18 cellular contexts compared by ENCODE assay signal in genomic region chr4:73615613-73616012, GRCh38. TPM values are rescaled to one million over a fixed set of nuclear protein-coding genes. Genes with fewer than 3 reads are reported as not detected.
DNase-seq lines count a peak whose midpoint lies in the region; ATAC-seq and TF ChIP-seq lines count a peak whose summit lies in the region.
"Had no signal": no experiment of that assay in that cellular context is flagged by ENCODE, and none has a peak within 500 bp of the region (broad histone marks: within the 10 kb centered on the region; RNA-seq: fewer than 3 reads in every experiment).

No MANE protein-coding gene starts in this region.

- intact Hi-C loops in mammary epithelial cell (cut with micrococcal nuclease) = loop anchor here (2.0 kb wide), 1 partner anchor 17 kb away; no protein-coding TSS in a partner anchor
- intact Hi-C loops in body of pancreas (cut with DNase I) = no loop called here

- no peak overlapping the region for H2BK15ac ChIP-seq in mesenchymal stem cell (ENCODE audit: low read depth, poor library complexity, severe bottlenecking)

- no peak for TF ChIP-seq POLR2A in body of pancreas (IDR thresholded peaks at IDR 0.05)

- H3K27ac Mint-ChIP-seq in stimulated activated naive B cell treated with anti-CD40 and anti-IgM and Interleukin-4, amounts not matched to agents 10 μg/mL and 1 μg/mL and 100 μg/mL, for 72 hours = no peak overlapping the region
- H3K27ac Mint-ChIP-seq: activated CD8-positive, alpha-beta memory T cell treated with anti-CD3 and anti-CD28 coated beads, Interleukin-2, amount 10 ng/mL, durations not matched to agents 7 days and 5 days; brain; effector memory CD8-positive, alpha-beta T cell; naive thymus-derived CD4-positive, alpha-beta T cell; stimulated activated memory B cell treated with anti-CD40 and anti-IgM and Interleukin-4, amounts not matched to agents 10 μg/mL and 1 μg/mL and 100 μg/mL, for 72 hours had no signal

- no TSS peak for BruUV-seq in mammary epithelial cell (replicated peaks; lab: Mats Ljungman, UMichigan)

- WGBS in mammary epithelial cell (ENCODE audit: low coverage, missing lambda C conversion rate) = 0% methylated on average over 2 of the region's 2 CpGs
- WGBS in mesenchymal stem cell = 32% methylated on average over 2 of the region's 2 CpGs
- WGBS in body of pancreas, 2 donors = 48 to 71% methylated on average over 2 of the region's 2 CpGs

- no peaks in the 10 kb centered on the region for H3K36me3 ChIP-seq in GM06990 (ENCODE audit: control insufficient read depth, insufficient read depth, low read length)
- peaks cover 1% of the 10 kb centered on the region for H3K36me3 ChIP-seq in mammary epithelial cell (ENCODE audit: insufficient read depth, low read length)
- H3K36me3 ChIP-seq in mesenchymal stem cell (ENCODE audit: control insufficient read depth in 1 of 2, insufficient read depth in 2 of 2, low read depth in 1 of 2, low read length in 2 of 2) = no peaks in the 10 kb centered on the region
- no peaks in the 10 kb centered on the region for H3K36me3 ChIP-seq in body of pancreas (replicated peaks in 1 of 2; ENCODE audit: insufficient read depth in 1 of 2, low read depth in 2 of 2)
- H3K36me3 ChIP-seq: left ventricle myocardium inferior, vagina had no signal

- no peak overlapping the region for H2AK5ac ChIP-seq in mesenchymal stem cell (ENCODE audit: low read length, severe bottlenecking)

- no peaks in the 10 kb centered on the region for H3K36me3 Mint-ChIP-seq in stimulated activated naive B cell treated with anti-CD40 and anti-IgM and Interleukin-4, amounts not matched to agents 10 μg/mL and 1 μg/mL and 100 μg/mL, for 72 hours
- H3K36me3 Mint-ChIP-seq: activated CD8-positive, alpha-beta memory T cell treated with anti-CD3 and anti-CD28 coated beads, Interleukin-2, amount 10 ng/mL, durations not matched to agents 7 days and 5 days; brain; naive thymus-derived CD4-positive, alpha-beta T cell had no signal

- H3K27me3 ChIP-seq in GM06990 (replicated peaks; ENCODE audit: control insufficient read depth, insufficient read depth, low read length) (no peaks in the 10 kb centered on the region), mammary epithelial cell (ENCODE audit: insufficient read depth, low read length) (no peaks in the 10 kb centered on the region), mesenchymal stem cell (ENCODE audit: control insufficient read depth in 1 of 2, insufficient read depth in 1 of 2, low read length in 2 of 2) (peaks cover 0 to 9% of the 10 kb centered on the region in 2 experiments), body of pancreas (no peaks in the 10 kb centered on the region)
- H3K27me3 ChIP-seq: vagina had no signal

- no peak overlapping the region for H2BK120ac ChIP-seq in mesenchymal stem cell (ENCODE audit: low read depth, low read length)

- H2BK12ac ChIP-seq in mesenchymal stem cell (ENCODE audit: low read length in 2 of 2) = no peak overlapping the region

- H4K8ac ChIP-seq in mesenchymal stem cell (ENCODE audit: low read length) = peak overlapping the region; percentile 69

- H3K14ac ChIP-seq in mesenchymal stem cell (ENCODE audit: low read length in 2 of 2) = no peak overlapping the region

- no peak overlapping the region for H4K91ac ChIP-seq in mesenchymal stem cell (ENCODE audit: low read length)

- no peaks in the 10 kb centered on the region for H4K20me1 ChIP-seq in mammary epithelial cell (ENCODE audit: insufficient read depth, low read length)

- H2BK5ac ChIP-seq in mesenchymal stem cell (ENCODE audit: low read depth, low read length, poor library complexity, severe bottlenecking) = no peak overlapping the region

- CTCF ChIA-PET in mammary epithelial cell (lab: Charles Lee; ENCODE audit: low non-redundant PET) = no interaction called here

- peaks cover 6 to 8% of the 10 kb centered on the region in 2 donors for H3K4me1 Mint-ChIP-seq in stimulated activated naive B cell treated with anti-CD40 and anti-IgM and Interleukin-4, amounts not matched to agents 10 μg/mL and 1 μg/mL and 100 μg/mL, for 72 hours

- no peak overlapping the region for H3K4me3 ChIP-seq in GM06990 (replicated peaks; ENCODE audit: low read depth, low read length)
- H3K4me3 ChIP-seq in mammary epithelial cell (replicated peaks in 1 of 3; ENCODE audit: insufficient read depth in 1 of 3, low read depth in 2 of 3, low read length in 3 of 3) = no peak overlapping the region
- no peak overlapping the region for H3K4me3 ChIP-seq in mesenchymal stem cell (ENCODE audit: insufficient read depth in 1 of 2, low read depth in 1 of 2, low read length in 2 of 2)
- H3K4me3 ChIP-seq in body of pancreas = no peak overlapping the region
- H3K4me3 ChIP-seq: left ventricle myocardium inferior, vagina had no signal

- no peaks in the 10 kb centered on the region for H3K9me3 Mint-ChIP-seq in stimulated activated naive B cell treated with anti-CD40 and anti-IgM and Interleukin-4, amounts not matched to agents 10 μg/mL and 1 μg/mL and 100 μg/mL, for 72 hours
- H3K9me3 Mint-ChIP-seq: brain; stimulated activated memory B cell treated with anti-CD40 and anti-IgM and Interleukin-4, amounts not matched to agents 10 μg/mL and 1 μg/mL and 100 μg/mL, for 72 hours had no signal

- H3K23ac ChIP-seq in mesenchymal stem cell (ENCODE audit: low read length in 2 of 2) = no peak overlapping the region

- H3K4me1 ChIP-seq in mammary epithelial cell (ENCODE audit: insufficient read depth, low read length) (peaks cover 67% of the 10 kb centered on the region), mesenchymal stem cell (ENCODE audit: control insufficient read depth, insufficient read depth, low read depth, low read length) (peaks cover 5% of the 10 kb centered on the region), body of pancreas (peaks cover 31% of the 10 kb centered on the region)
- H3K4me1 ChIP-seq: left ventricle myocardium inferior had no signal

- H3K4me3 Mint-ChIP-seq in stimulated activated naive B cell treated with anti-CD40 and anti-IgM and Interleukin-4, amounts not matched to agents 10 μg/mL and 1 μg/mL and 100 μg/mL, for 72 hours = no peak overlapping the region
- H3K4me3 Mint-ChIP-seq: activated CD8-positive, alpha-beta memory T cell treated with anti-CD3 and anti-CD28 coated beads, Interleukin-2, amount 10 ng/mL, durations not matched to agents 7 days and 5 days; brain; effector memory CD8-positive, alpha-beta T cell; naive thymus-derived CD4-positive, alpha-beta T cell; stimulated activated memory B cell treated with anti-CD40 and anti-IgM and Interleukin-4, amounts not matched to agents 10 μg/mL and 1 μg/mL and 100 μg/mL, for 72 hours had no signal

- no peak overlapping the region for H3K18ac ChIP-seq in mesenchymal stem cell (ENCODE audit: low read depth in 1 of 2, low read length in 2 of 2)

- H3K79me2 ChIP-seq in mammary epithelial cell (ENCODE audit: insufficient read depth, low read length) = peaks cover 24% of the 10 kb centered on the region

- in situ Hi-C loops in mammary epithelial cell (cut with MboI; ENCODE audit: low sequenced_read_pairs in 2 of 2) = no loop called here

- no peak for DNase-seq in GM06990 (ENCODE audit: extremely low read depth, insufficient read length)
- peak; percentile 11 for DNase-seq in HT1080 (ENCODE audit: low read depth)
- peak; percentile 73 for DNase-seq in mammary epithelial cell
- no peak for DNase-seq in mesenchymal stem cell
- DNase-seq in stimulated activated naive B cell treated with anti-CD40 and anti-IgM and Interleukin-4, amounts not matched to agents 10 μg/mL and 1 μg/mL and 100 μg/mL, for 72 hours = no peak
- DNase-seq in body of pancreas = no peak
- no peak for DNase-seq in GOT3 (lab: John Stamatoyannopoulos, UW)
- DNase-seq: activated CD8-positive, alpha-beta memory T cell treated with anti-CD3 and anti-CD28 coated beads, Interleukin-2, amount 10 ng/mL, durations not matched to agents 7 days and 5 days; effector memory CD8-positive, alpha-beta T cell; left ventricle myocardium inferior; naive thymus-derived CD4-positive, alpha-beta T cell; NCI-H187; retina had no signal

- peak overlapping the region; percentile 61 for H3K4me2 ChIP-seq in mammary epithelial cell (ENCODE audit: insufficient read depth, low read depth, low read length)
- H3K4me2 ChIP-seq in mesenchymal stem cell (ENCODE audit: low read length, poor library complexity, severe bottlenecking) = no peak overlapping the region
- H3K4me2 ChIP-seq: KMS-11 had no signal

- H3K27me3 Mint-ChIP-seq in stimulated activated naive B cell treated with anti-CD40 and anti-IgM and Interleukin-4, amounts not matched to agents 10 μg/mL and 1 μg/mL and 100 μg/mL, for 72 hours = peaks cover 14 to 17% of the 10 kb centered on the region in 2 donors

- H3K9me3 ChIP-seq in mammary epithelial cell (replicated peaks; ENCODE audit: insufficient read depth, low read length) = no peaks in the 10 kb centered on the region
- no peaks in the 10 kb centered on the region for H3K9me3 ChIP-seq in mesenchymal stem cell (ENCODE audit: control insufficient read depth, low read length)
- no peaks in the 10 kb centered on the region for H3K9me3 ChIP-seq in body of pancreas
- H3K9me3 ChIP-seq: left ventricle myocardium inferior, vagina had no signal

- peak; percentile 13 for TF ChIP-seq CTCF in GM06990 (IDR thresholded peaks at IDR 0.05; ENCODE audit: insufficient read depth, low read length, poor library complexity, severe bottlenecking)
- peak; percentile 31 to 51 for TF ChIP-seq CTCF in mammary epithelial cell (conservative IDR thresholded peaks at IDR 0.05 in 1 of 2, IDR thresholded peaks at IDR 0.05 in 1 of 2; ENCODE audit: extremely low read depth in 1 of 2, insufficient read depth in 1 of 2, low read depth in 1 of 2, low read length in 2 of 2)
- no peak for TF ChIP-seq CTCF in body of pancreas (IDR thresholded peaks at IDR 0.05)

- dilution Hi-C loops in mammary epithelial cell (cut with HindIII; ENCODE audit: low sequenced_read_pairs) = no loop called here

- no peak overlapping the region for H2AFZ ChIP-seq in mammary epithelial cell (ENCODE audit: low read depth, low read length)
- H2AFZ ChIP-seq in mesenchymal stem cell (ENCODE audit: low read depth, low read length) = no peak overlapping the region

- no peak for ATAC-seq in stimulated activated naive B cell treated with anti-CD40 and anti-IgM and Interleukin-4, amounts not matched to agents 10 μg/mL and 1 μg/mL and 100 μg/mL, for 72 hours (replicated peaks)
- no peak for ATAC-seq in body of pancreas
- ATAC-seq: activated CD8-positive, alpha-beta memory T cell treated with anti-CD3 and anti-CD28 coated beads, Interleukin-2, amount 10 ng/mL, durations not matched to agents 7 days and 5 days; effector memory CD8-positive, alpha-beta T cell; HCT116; naive thymus-derived CD4-positive, alpha-beta T cell; stimulated activated memory B cell treated with anti-CD40 and anti-IgM and Interleukin-4, amounts not matched to agents 10 μg/mL and 1 μg/mL and 100 μg/mL, for 72 hours had no signal

- H3K4ac ChIP-seq in mesenchymal stem cell (ENCODE audit: low read depth in 1 of 2, low read length in 2 of 2) = no peak overlapping the region

- H3K27ac ChIP-seq in mammary epithelial cell (ENCODE audit: insufficient read depth, low read depth, low read length) (peak overlapping the region; percentile 94), mesenchymal stem cell (ENCODE audit: low read length, poor library complexity, severe bottlenecking) (no peak overlapping the region), body of pancreas (no peak overlapping the region)
- H3K27ac ChIP-seq: KMS-11, left ventricle myocardium inferior, vagina had no signal

- no peaks in the 10 kb centered on the region for H3K79me1 ChIP-seq in mesenchymal stem cell (replicated peaks; ENCODE audit: low read length, poor library complexity, severe bottlenecking)

- H3K9ac ChIP-seq in mammary epithelial cell (ENCODE audit: insufficient read depth, low read length) (peak overlapping the region; percentile 21), mesenchymal stem cell (ENCODE audit: low read length) (no peak overlapping the region)
- H3K9ac ChIP-seq: KMS-11 had no signal

RNA-seq across cellular contexts. Expression of gene RASSF6, which starts 4.6 kb away (rescaled TPM):
- not detected in 2 replicates for total RNA-seq in HT1080 (2014; rRNA removed; shearing (Covaris generic))
- polyA plus RNA-seq in HT1080 (2015; cell fraction: cytosol; rRNA removed) = not detected in 2 replicates
- not detected in 2 replicates for polyA plus RNA-seq in HT1080 (2015; cell fraction: nucleus; rRNA removed)
- 10 to 100 TPM; 35.3 to 84.2 TPM for total RNA-seq in mammary epithelial cell
- 6.2 TPM for polyA plus RNA-seq in mammary epithelial cell
- polyA minus RNA-seq in mammary epithelial cell = 6.8 TPM
- 0.52 TPM for polyA plus RNA-seq in mesenchymal stem cell (2013, experiment 1 of 2)
- 0.40 TPM for polyA plus RNA-seq in mesenchymal stem cell (2013, experiment 2 of 2)
- total RNA-seq in body of pancreas = 10 to 100 TPM in 1 of 2 donors, 1 to 10 TPM in 1; 5.3 to 10.1 TPM
- total RNA-seq: activated CD8-positive, alpha-beta memory T cell treated with anti-CD3 and anti-CD28 coated beads, Interleukin-2, amount 10 ng/mL, durations not matched to agents 7 days and 5 days; left ventricle myocardium inferior had no signal

Comparison
In these comparisons a context has a peak if more than half of its experiments do, and no peak if none do; other contexts are left out.
1. DNase-seq: peak in HT1080 (single experiment) and mammary epithelial cell (single experiment); none in GM06990 (single experiment), mesenchymal stem cell (single experiment), stimulated activated naive B cell treated with anti-CD40 and anti-IgM and Interleukin-4, amounts not matched to agents 10 μg/mL and 1 μg/mL and 100 μg/mL, for 72 hours (single experiment), body of pancreas (0 of 4) and GOT3 (single experiment).
2. CTCF ChIP-seq: peak in GM06990 (single experiment) and mammary epithelial cell (2 of 2); none in body of pancreas (0 of 7).